1 cellular context compared by ENCODE assay signal in genomic region chr16:11370084-11370931, GRCh38.
TF ChIP-seq lines count a peak whose summit lies in the region.

No MANE protein-coding gene starts in this region.

TF ChIP-seq in HepG2, 621 proteins besides CTCF, POLR2A, EP300 and RAD21 (continued from another document and continues in another):
- TF ChIP-seq TFE3 (CRISPR knock-in tag; IDR thresholded peaks at IDR 0.05): peak; percentile 56; the same call in 1 of the 2 replicates
- TF ChIP-seq HNF1B (CRISPR knock-in tag; IDR thresholded peaks at IDR 0.05): peak; percentile 73; the same call in 1 of the 2 replicates
- no peak for TF ChIP-seq ZNF713 (CRISPR knock-in tag; IDR thresholded peaks at IDR 0.05)
- peak; percentile 87; the same call in 1 of the 2 replicates for TF ChIP-seq NCOA1 (CRISPR knock-in tag; IDR thresholded peaks at IDR 0.05)
- peak; percentile 70; the same call in 1 of the 2 replicates for TF ChIP-seq SSRP1 (CRISPR knock-in tag; IDR thresholded peaks at IDR 0.05)
- TF ChIP-seq SKI (IDR thresholded peaks at IDR 0.05; ENCODE audit: partially characterized antibody): peak; percentile 30
- peak; percentile 29 for TF ChIP-seq YY1 (IDR thresholded peaks at IDR 0.05; ENCODE audit: insufficient read depth, insufficient replicate concordance, low read depth, low read length)
- TF ChIP-seq ELF4 (CRISPR knock-in tag; IDR thresholded peaks at IDR 0.05; ENCODE audit: borderline replicate concordance): no peak
- no peak for TF ChIP-seq REL (CRISPR knock-in tag; conservative IDR thresholded peaks at IDR 0.05)
- TF ChIP-seq ZNF292 (CRISPR knock-in tag; IDR thresholded peaks at IDR 0.05; ENCODE audit: borderline replicate concordance, low read depth): peak; percentile 16; the same call in 1 of the 2 replicates
- TF ChIP-seq HMG20B (CRISPR knock-in tag; conservative IDR thresholded peaks at IDR 0.05): no peak
- no peak for TF ChIP-seq ZFP82 (CRISPR knock-in tag; IDR thresholded peaks at IDR 0.05; ENCODE audit: borderline replicate concordance)
- TF ChIP-seq YEATS2 (CRISPR knock-in tag; IDR thresholded peaks at IDR 0.05; ENCODE audit: borderline replicate concordance): no peak
- TF ChIP-seq ZFP1 (CRISPR knock-in tag; IDR thresholded peaks at IDR 0.05): no peak
- TF ChIP-seq PATZ1 (CRISPR knock-in tag; IDR thresholded peaks at IDR 0.05): 0 out of 2 replicates have a peak, but pooled peaks have one; percentile 30
- TF ChIP-seq ZNF331 (CRISPR knock-in tag; IDR thresholded peaks at IDR 0.05): 0 out of 2 replicates have a peak, but pooled peaks have one; percentile 23
- peak; percentile 20 for TF ChIP-seq IKZF4 (CRISPR knock-in tag; IDR thresholded peaks at IDR 0.05; ENCODE audit: borderline replicate concordance, low read depth, not compliant biosample characterization)
- TF ChIP-seq ZNF451 (CRISPR knock-in tag; IDR thresholded peaks at IDR 0.05): peak; percentile 54; the same call in 1 of the 2 replicates
- TF ChIP-seq HDAC1 (CRISPR knock-in tag; IDR thresholded peaks at IDR 0.05): peak; percentile 53; the same call in 1 of the 2 replicates
- peak; percentile 27; the same call in 1 of the 2 replicates for TF ChIP-seq GFI1 (CRISPR knock-in tag; IDR thresholded peaks at IDR 0.05; ENCODE audit: borderline replicate concordance)
- TF ChIP-seq ZNF784 (CRISPR knock-in tag; IDR thresholded peaks at IDR 0.05; ENCODE audit: borderline replicate concordance): peak; percentile 61; the same call in 1 of the 2 replicates
- TF ChIP-seq ZNF800 (CRISPR knock-in tag; IDR thresholded peaks at IDR 0.05): no peak
- 0 out of 2 replicates have a peak, but pooled peaks have one; percentile 32 for TF ChIP-seq MED13 (CRISPR knock-in tag; IDR thresholded peaks at IDR 0.05)
- TF ChIP-seq MIER3 (CRISPR knock-in tag; IDR thresholded peaks at IDR 0.05; ENCODE audit: borderline replicate concordance): no peak
- TF ChIP-seq ZBTB4 (CRISPR knock-in tag; IDR thresholded peaks at IDR 0.05; ENCODE audit: borderline replicate concordance): 0 out of 2 replicates have a peak, but pooled peaks have one; percentile 55
- 0 out of 2 replicates have a peak, but pooled peaks have one; percentile 45 for TF ChIP-seq KDM6A (CRISPR knock-in tag; IDR thresholded peaks at IDR 0.05; ENCODE audit: low read depth)
- TF ChIP-seq CREBL2 (CRISPR knock-in tag; IDR thresholded peaks at IDR 0.05; ENCODE audit: borderline replicate concordance): no peak
- TF ChIP-seq DZIP1 (CRISPR knock-in tag; IDR thresholded peaks at IDR 0.05): no peak
- TF ChIP-seq E2F2 (CRISPR knock-in tag; IDR thresholded peaks at IDR 0.05; ENCODE audit: borderline replicate concordance): no peak; the same call in 1 of the 2 replicates
- peak; percentile 35; the same call in 1 of the 2 replicates for TF ChIP-seq NCOA2 (CRISPR knock-in tag; IDR thresholded peaks at IDR 0.05)
- 0 out of 2 replicates have a peak, but pooled peaks have one; percentile 22 for TF ChIP-seq ZNF891 (CRISPR knock-in tag; IDR thresholded peaks at IDR 0.05)
- peak; percentile 59; the same call in 1 of the 2 replicates for TF ChIP-seq CEBPG (CRISPR knock-in tag; IDR thresholded peaks at IDR 0.05)
- no peak for TF ChIP-seq ZNF780A (CRISPR knock-in tag; IDR thresholded peaks at IDR 0.05)
- no peak for TF ChIP-seq ZNF337 (CRISPR knock-in tag; IDR thresholded peaks at IDR 0.05; ENCODE audit: borderline replicate concordance, low read depth)
- TF ChIP-seq NR2F6 (IDR thresholded peaks at IDR 0.05): 0 out of 2 replicates have a peak, but pooled peaks have one; percentile 19
- peak; percentile 46; the same call in 1 of the 2 replicates for TF ChIP-seq NR2F6 (CRISPR knock-in tag; IDR thresholded peaks at IDR 0.05)
- TF ChIP-seq BRCA1 (CRISPR knock-in tag; IDR thresholded peaks at IDR 0.05): no peak
- no peak for TF ChIP-seq SOX6 (IDR thresholded peaks at IDR 0.05)
- peak; percentile 39 for TF ChIP-seq SOX6 (CRISPR knock-in tag; IDR thresholded peaks at IDR 0.05)
- TF ChIP-seq ZSCAN9 (CRISPR knock-in tag; IDR thresholded peaks at IDR 0.05; ENCODE audit: borderline replicate concordance): no peak
- no peak for TF ChIP-seq ZBTB44 (CRISPR knock-in tag; IDR thresholded peaks at IDR 0.05)
- 0 out of 2 replicates have a peak, but pooled peaks have one; percentile 35 for TF ChIP-seq ELF1 (CRISPR knock-in tag; IDR thresholded peaks at IDR 0.05)
- peak; percentile 49; the same call in 1 of the 2 replicates for TF ChIP-seq TBX2 (CRISPR knock-in tag; IDR thresholded peaks at IDR 0.05; ENCODE audit: borderline replicate concordance)
- TF ChIP-seq SOX13 (IDR thresholded peaks at IDR 0.05): no peak
- TF ChIP-seq SOX13 (CRISPR knock-in tag; conservative IDR thresholded peaks at IDR 0.05 in 1 of 2, IDR thresholded peaks at IDR 0.05 in 1 of 2): peak in 1 of 2 experiments; percentile 64; a peak in 2 of 4 replicates
